ENCODE assay signal across 1 cellular context in the genomic region with DNA sequence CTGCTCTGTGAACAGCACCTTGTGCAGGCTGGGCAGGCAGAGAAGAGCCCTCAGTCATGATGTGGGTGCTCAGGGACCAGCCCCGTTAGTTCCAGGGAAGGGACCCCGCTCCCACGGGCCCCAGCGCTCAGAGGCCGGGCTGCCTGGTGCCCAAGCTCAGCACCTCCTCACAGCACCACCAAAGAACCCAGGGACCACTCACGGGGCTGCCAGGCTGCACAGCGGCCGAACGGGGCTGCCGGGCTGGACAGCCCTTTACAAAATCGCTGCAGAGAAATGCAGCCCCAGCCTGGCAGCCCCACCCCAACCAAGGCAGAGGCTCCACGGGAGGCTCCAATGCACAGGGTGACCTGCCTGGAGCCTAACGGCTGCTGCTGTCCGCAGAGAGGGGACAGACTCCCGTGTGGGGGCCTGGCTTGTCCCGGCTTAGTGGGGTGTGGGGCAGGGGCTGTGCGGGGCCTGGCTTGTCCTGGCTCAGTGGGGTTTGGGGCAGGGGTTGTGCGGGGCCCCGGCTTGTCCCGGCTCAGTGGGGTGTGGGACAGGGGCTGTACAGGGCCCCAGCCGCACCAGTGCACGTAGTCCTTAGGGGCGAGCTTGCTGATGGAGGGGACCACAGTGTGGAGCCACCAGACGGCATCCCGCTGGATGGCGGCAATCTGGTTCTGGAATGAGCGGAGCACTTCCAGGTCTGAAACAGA.
TF ChIP-seq lines count a peak whose summit lies in the region.

No MANE protein-coding gene starts in this region.

TF ChIP-seq in H1, 55 proteins besides CTCF, POLR2A, EP300 and RAD21:
- no peak for TF ChIP-seq SP1 (IDR thresholded peaks at IDR 0.05; ENCODE audit: low read depth, low read length)
- TF ChIP-seq CBX8 (IDR thresholded peaks at IDR 0.05; ENCODE audit: borderline replicate concordance, low read depth, low read length) = no peak
- no peak for TF ChIP-seq BACH1 (IDR thresholded peaks at IDR 0.05; ENCODE audit: low read length)
